ENCODE assay signal across 8 cellular contexts in the genomic region with DNA sequence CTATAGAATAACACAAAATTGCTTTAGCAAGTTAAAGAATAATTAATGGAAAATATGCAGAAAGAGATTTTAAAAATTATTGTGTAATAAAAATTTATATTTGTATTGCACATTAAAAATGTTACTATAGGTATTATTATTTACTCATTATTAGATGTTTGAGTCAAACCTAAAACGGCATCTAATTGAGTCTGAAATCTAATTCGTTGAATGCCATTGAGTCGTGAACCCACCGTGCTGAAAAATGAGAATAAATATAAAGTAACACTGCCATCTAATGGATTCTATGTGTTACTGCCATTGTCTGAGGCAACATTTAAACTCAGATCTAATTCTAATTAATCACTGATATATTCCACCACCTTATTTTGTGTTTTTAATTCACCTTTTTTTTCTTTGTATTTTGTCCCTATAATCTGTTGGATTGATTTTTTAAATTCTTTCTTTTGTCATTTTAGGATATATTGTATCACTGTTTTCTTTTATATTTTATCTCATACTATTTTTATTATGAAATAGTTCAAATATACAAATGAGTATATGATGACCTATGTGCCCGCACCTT.
DNase-seq lines count a peak whose midpoint lies in the region; ATAC-seq and TF ChIP-seq lines count a peak whose summit lies in the region.

No MANE protein-coding gene starts in this region.

- H3K4me3 ChIP-seq in GM12864 (ENCODE audit: low read depth, low read length), result no peak overlapping the region

- DNase-seq in A172 (ENCODE audit: low spot score) (peak; percentile 30), GM12864 (ENCODE audit: low read depth) (no peak), NCI-H748 treated with DMSO at 0.1 percent for 48 hours (lab: John Stamatoyannopoulos, UW) (peak; percentile 59), T47D (ENCODE audit: low read depth in 1 of 2, low spot score in 1 of 2) (peak; percentile 23 to 30), left lobe of liver (ENCODE audit: low spot score) (no peak), GOT3 (lab: John Stamatoyannopoulos, UW) (no peak)
- DNase-seq in activated effector memory CD4-positive, alpha-beta T cell treated with anti-CD3 and anti-CD28 coated beads, Interleukin-2, amount 50 U/mL, for 16 hours, result no peak

- TF ChIP-seq CTCF in GM12864 (IDR thresholded peaks at IDR 0.05; ENCODE audit: low read depth, low read length, missing control alignments), result peak; percentile 44

- in situ Hi-C loops in T47D (cut with HindIII; ENCODE audit: low pct_unique_long_range_greater_than_20kb, low sequenced_read_pairs), result no loop called here

- ATAC-seq in HG03354 (IDR thresholded peaks at IDR 0.05; ENCODE audit: poor library complexity, severe bottlenecking, unreplicated experiment) (peak; percentile 79), left lobe of liver (peak; percentile 86)

Comparison
In these comparisons a context has a peak if more than half of its experiments do, and no peak if none do; other contexts are left out.
1. DNase-seq: peak in A172 (single experiment), NCI-H748 treated with DMSO at 0.1 percent for 48 hours (single experiment) and T47D (2 of 2); none in GM12864 (single experiment), left lobe of liver (single experiment), activated effector memory CD4-positive, alpha-beta T cell treated with anti-CD3 and anti-CD28 coated beads, Interleukin-2, amount 50 U/mL, for 16 hours (single experiment) and GOT3 (single experiment).